ENCODE assay signal across 26 cellular contexts in the genomic region with DNA sequence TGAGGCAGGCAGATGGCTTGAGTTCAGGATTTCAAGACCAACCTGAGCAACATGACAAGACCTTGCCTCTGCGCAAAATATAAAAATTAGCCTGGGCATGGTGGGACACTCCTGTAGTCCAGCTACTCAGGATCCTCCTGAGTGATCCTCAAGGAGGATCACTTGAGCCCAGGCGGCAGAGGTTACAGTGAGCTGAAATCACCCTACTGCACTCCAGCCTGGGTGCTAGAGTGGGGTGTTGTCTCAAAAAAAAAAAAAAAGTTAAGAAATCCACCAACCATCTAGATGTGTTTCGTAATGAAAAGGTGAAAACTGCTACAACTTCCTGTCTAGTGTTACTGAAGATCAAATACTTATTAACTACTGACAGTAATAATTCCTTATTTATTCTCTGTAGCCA. TPM values are rescaled to one million over a fixed set of nuclear protein-coding genes. Genes with fewer than 3 reads are reported as not detected.
DNase-seq lines count a peak whose midpoint lies in the region; ATAC-seq and TF ChIP-seq lines count a peak whose summit lies in the region.
"Had no signal": no experiment of that assay in that cellular context is flagged by ENCODE, and none has a peak within 500 bp of the region (broad histone marks: within the 10 kb centered on the region; RNA-seq: fewer than 3 reads in every experiment).

No MANE protein-coding gene starts in this region.

- H3K23ac ChIP-seq in neuronal stem cell (ENCODE audit: low read depth, low read length, poor library complexity) = no peak overlapping the region

- H3K4me3 Mint-ChIP-seq in activated naive CD8-positive, alpha-beta T cell treated with anti-CD3 and anti-CD28 coated beads, Interleukin-2, amount 50 U/mL, for 24 hours = no peak overlapping the region
- no peak overlapping the region for H3K4me3 Mint-ChIP-seq in activated naive CD8-positive, alpha-beta T cell treated with anti-CD3 and anti-CD28 coated beads for 36 hours
- H3K4me3 Mint-ChIP-seq: activated CD4-positive, alpha-beta memory T cell treated with anti-CD3 and anti-CD28 coated beads, Interleukin-2, amount 10 ng/mL, durations not matched to agents 7 days and 5 days; stimulated activated memory B cell treated with anti-CD40 and anti-IgM and Interleukin-4, amounts not matched to agents 10 μg/mL and 1 μg/mL and 100 μg/mL, for 72 hours had no signal

- H3K36me3 Mint-ChIP-seq in activated naive CD8-positive, alpha-beta T cell treated with anti-CD3 and anti-CD28 coated beads, Interleukin-2, amount 50 U/mL, for 24 hours (ENCODE audit: low read depth) = no peaks in the 10 kb centered on the region
- peaks cover 2% of the 10 kb centered on the region for H3K36me3 Mint-ChIP-seq in activated naive CD8-positive, alpha-beta T cell treated with anti-CD3 and anti-CD28 coated beads for 36 hours

- H4K8ac ChIP-seq in neuronal stem cell (ENCODE audit: low read depth, low read length) = no peak overlapping the region

- no peak overlapping the region for H3K4me2 ChIP-seq in neuronal stem cell (ENCODE audit: insufficient read depth, low read length, poor library complexity, severe bottlenecking)
- H3K4me2 ChIP-seq: SK-N-SH had no signal

- H2BK120ac ChIP-seq in neuronal stem cell (ENCODE audit: low read depth, low read length) = no peak overlapping the region

- H2BK5ac ChIP-seq in neuronal stem cell (ENCODE audit: low read length) = no peak overlapping the region

- H3K36me3 ChIP-seq in left lung = no peaks in the 10 kb centered on the region
- H3K36me3 ChIP-seq in neuronal stem cell (replicated peaks in 1 of 2; ENCODE audit: control insufficient read depth in 2 of 2, insufficient read depth in 2 of 2, low read length in 2 of 2) = no peaks in the 10 kb centered on the region
- H3K36me3 ChIP-seq: vagina, WERI-Rb-1 had no signal

- H3K4me1 Mint-ChIP-seq in activated naive CD8-positive, alpha-beta T cell treated with anti-CD3 and anti-CD28 coated beads, Interleukin-2, amount 50 U/mL, for 24 hours = peaks cover 56% of the 10 kb centered on the region
- H3K4me1 Mint-ChIP-seq in activated naive CD8-positive, alpha-beta T cell treated with anti-CD3 and anti-CD28 coated beads for 36 hours = peaks cover 44% of the 10 kb centered on the region

- H3K4ac ChIP-seq in neuronal stem cell (ENCODE audit: low read length) = no peak overlapping the region

- H3K9ac ChIP-seq in neuronal stem cell (ENCODE audit: low read depth, low read length, poor library complexity) = no peak overlapping the region
- H3K9ac ChIP-seq: SK-N-SH had no signal

- H3K27me3 Mint-ChIP-seq in activated naive CD8-positive, alpha-beta T cell treated with anti-CD3 and anti-CD28 coated beads, Interleukin-2, amount 50 U/mL, for 24 hours = no peaks in the 10 kb centered on the region
- H3K27me3 Mint-ChIP-seq in activated naive CD8-positive, alpha-beta T cell treated with anti-CD3 and anti-CD28 coated beads for 36 hours = no peaks in the 10 kb centered on the region
- H3K27me3 Mint-ChIP-seq: activated CD4-positive, alpha-beta memory T cell treated with anti-CD3 and anti-CD28 coated beads, Interleukin-2, amount 10 ng/mL, durations not matched to agents 7 days and 5 days; stimulated activated memory B cell treated with anti-CD40 and anti-IgM and Interleukin-4, amounts not matched to agents 10 μg/mL and 1 μg/mL and 100 μg/mL, for 72 hours had no signal

- H3K27me3 ChIP-seq in left lung = no peaks in the 10 kb centered on the region
- H3K27me3 ChIP-seq in neuronal stem cell (ENCODE audit: control insufficient read depth in 3 of 3, insufficient read depth in 3 of 3, low read depth in 1 of 3, low read length in 3 of 3) = no peaks in the 10 kb centered on the region
- H3K27me3 ChIP-seq: body of pancreas, testis, vagina had no signal

- intact Hi-C loops in left lung (cut with DNase I) = no loop called here

- peaks cover 3 to 55% of the 10 kb centered on the region in 2 donors for H3K4me1 ChIP-seq in left lung
- peaks cover 0 to 12% of the 10 kb centered on the region in 2 donors for H3K4me1 ChIP-seq in neuronal stem cell (ENCODE audit: control insufficient read depth in 2 of 2, insufficient read depth in 1 of 2, low read depth in 1 of 2, low read length in 2 of 2)
- H3K4me1 ChIP-seq: body of pancreas, testis had no signal

- DNase-seq in activated naive CD8-positive, alpha-beta T cell treated with anti-CD3 and anti-CD28 coated beads, Interleukin-2, amount 50 U/mL, for 24 hours = no peak
- no peak for DNase-seq in activated naive CD8-positive, alpha-beta T cell treated with anti-CD3 and anti-CD28 coated beads for 36 hours
- DNase-seq in left lung (no peak), neuronal stem cell (ENCODE audit: low spot score) (no peak), mesenteric fat pad (ENCODE audit: low spot score) (no peak), NCI-H2171 treated with DMSO at 0.1 percent for 48 hours (lab: John Stamatoyannopoulos, UW) (no peak)
- DNase-seq: activated CD4-positive, alpha-beta memory T cell treated with anti-CD3 and anti-CD28 coated beads, Interleukin-2, amount 10 ng/mL, durations not matched to agents 7 days and 5 days; activated effector memory CD4-positive, alpha-beta T cell treated with anti-CD3 and anti-CD28 coated beads, Interleukin-2, amount 50 U/mL, for 16 hours; activated T-cell treated with anti-CD3 and anti-CD28 coated beads for 4 hours; body of pancreas; C1 segment of cervical spinal cord; GOT3; head of caudate nucleus; NCI-H1048; NCI-H1694 treated with DMSO at 0.1 percent for 48 hours; NCI-H526 treated with DMSO at 0.1 percent for 48 hours; occipital lobe; SK-N-SH; testis; WERI-Rb-1 had no signal

- H3K9me3 ChIP-seq in left lung = no peaks in the 10 kb centered on the region
- peaks cover 0 to 3% of the 10 kb centered on the region in 2 donors for H3K9me3 ChIP-seq in neuronal stem cell (replicated peaks in 1 of 2; ENCODE audit: control insufficient read depth in 2 of 2, insufficient read depth in 1 of 2, low read depth in 1 of 2, low read length in 2 of 2)
- H3K9me3 ChIP-seq: body of pancreas, SK-N-SH, testis, vagina had no signal

- H2AFZ ChIP-seq in neuronal stem cell (ENCODE audit: low read length) = no peak overlapping the region

- no peaks in the 10 kb centered on the region for H3K9me3 Mint-ChIP-seq in activated naive CD8-positive, alpha-beta T cell treated with anti-CD3 and anti-CD28 coated beads, Interleukin-2, amount 50 U/mL, for 24 hours
- no peaks in the 10 kb centered on the region for H3K9me3 Mint-ChIP-seq in activated naive CD8-positive, alpha-beta T cell treated with anti-CD3 and anti-CD28 coated beads for 36 hours
- H3K9me3 Mint-ChIP-seq: activated CD4-positive, alpha-beta memory T cell treated with anti-CD3 and anti-CD28 coated beads, Interleukin-2, amount 10 ng/mL, durations not matched to agents 7 days and 5 days; stimulated activated memory B cell treated with anti-CD40 and anti-IgM and Interleukin-4, amounts not matched to agents 10 μg/mL and 1 μg/mL and 100 μg/mL, for 72 hours had no signal

- H3K4me3 ChIP-seq in left lung (no peak overlapping the region), neuronal stem cell (ENCODE audit: low read length in 2 of 2) (no peak overlapping the region)
- H3K4me3 ChIP-seq: body of pancreas, skin epidermis, testis, vagina had no signal

- H2AK5ac ChIP-seq in neuronal stem cell (ENCODE audit: low read depth, low read length) = no peak overlapping the region

- H2BK12ac ChIP-seq in neuronal stem cell (ENCODE audit: low read length) = no peak overlapping the region

- no peak overlapping the region for H4K91ac ChIP-seq in neuronal stem cell (ENCODE audit: low read depth, low read length, poor library complexity)

- TF ChIP-seq CTCF in left lung (IDR thresholded peaks at IDR 0.05) = no peak

- no peak overlapping the region for H3K27ac Mint-ChIP-seq in activated naive CD8-positive, alpha-beta T cell treated with anti-CD3 and anti-CD28 coated beads, Interleukin-2, amount 50 U/mL, for 24 hours
- no peak overlapping the region for H3K27ac Mint-ChIP-seq in activated naive CD8-positive, alpha-beta T cell treated with anti-CD3 and anti-CD28 coated beads for 36 hours
- H3K27ac Mint-ChIP-seq: activated CD4-positive, alpha-beta memory T cell treated with anti-CD3 and anti-CD28 coated beads, Interleukin-2, amount 10 ng/mL, durations not matched to agents 7 days and 5 days; stimulated activated memory B cell treated with anti-CD40 and anti-IgM and Interleukin-4, amounts not matched to agents 10 μg/mL and 1 μg/mL and 100 μg/mL, for 72 hours had no signal

- no peak overlapping the region for H3K14ac ChIP-seq in neuronal stem cell (ENCODE audit: low read length)

- no peak overlapping the region for H3K18ac ChIP-seq in neuronal stem cell (ENCODE audit: low read length)

- no CpG with 5 or more reads among the region's 3 CpGs for WGBS in neuronal stem cell (ENCODE audit: extremely low coverage in 2 of 2, insufficient read length in 2 of 2, insufficient replicate concordance in 1 of 2), 2 donors

- H3K27ac ChIP-seq in left lung = peak overlapping the region in 1 of 2 donors; percentile 73
- H3K27ac ChIP-seq in neuronal stem cell (replicated peaks; ENCODE audit: low read length) = no peak overlapping the region
- H3K27ac ChIP-seq: body of pancreas, skin epidermis, testis, vagina, WERI-Rb-1 had no signal

- ATAC-seq in activated naive CD8-positive, alpha-beta T cell treated with anti-CD3 and anti-CD28 coated beads, Interleukin-2, amount 50 U/mL, for 24 hours = peak; percentile 28
- ATAC-seq in HG03432 (IDR thresholded peaks at IDR 0.05; ENCODE audit: unreplicated experiment) (peak; percentile 50), left lung (peak; percentile 72), HG02840 (IDR thresholded peaks at IDR 0.05; ENCODE audit: low FRiP score, unreplicated experiment) (no peak)
- ATAC-seq: body of pancreas; HepG2; stimulated activated memory B cell treated with anti-CD40 and anti-IgM and Interleukin-4, amounts not matched to agents 10 μg/mL and 1 μg/mL and 100 μg/mL, for 72 hours had no signal

- H2BK15ac ChIP-seq in neuronal stem cell (ENCODE audit: low read length) = no peak overlapping the region

- H3K79me1 ChIP-seq in neuronal stem cell (ENCODE audit: low read depth, low read length) = no peaks in the 10 kb centered on the region

RNA-seq across cellular contexts. Expression of a gene that starts 8.1 kb away (rescaled TPM):
- 1 to 10 TPM; 6.9 to 9.0 TPM for total RNA-seq in activated naive CD8-positive, alpha-beta T cell treated with anti-CD3 and anti-CD28 coated beads for 36 hours
- 10 to 100 TPM; 25.4 to 42.6 TPM for total RNA-seq in left lung
- 56.0 TPM for polyA plus RNA-seq in neuronal stem cell (2013, experiment 1 of 2)
- polyA plus RNA-seq in neuronal stem cell (2013, experiment 2 of 2) = 57.5 TPM
- total RNA-seq in mesenteric fat pad = 16.0 TPM
